Comparison of ENCODE assay signal across 23 cellular contexts in genomic region chr3:123543950-123544349, GRCh38.
"Had no signal": no experiment of that assay in that cellular context is flagged by ENCODE, and none has a peak within 500 bp of the region (broad histone marks: within the 10 kb centered on the region; RNA-seq: fewer than 3 reads in every experiment).

No MANE protein-coding gene starts in this region.

- H3K27me3 ChIP-seq: dorsolateral prefrontal cortex, hepatocyte, left lung, ovary, testis, tibial artery had no signal

- H3K9me3 Mint-ChIP-seq: mesothelial cell of epicardium; naive thymus-derived CD4-positive, alpha-beta T cell; nephron; stimulated activated memory B cell treated with anti-CD40 and anti-IgM and Interleukin-4, amounts not matched to agents 10 μg/mL and 1 μg/mL and 100 μg/mL, for 72 hours had no signal

- H3K27me3 Mint-ChIP-seq: naive thymus-derived CD4-positive, alpha-beta T cell; stimulated activated memory B cell treated with anti-CD40 and anti-IgM and Interleukin-4, amounts not matched to agents 10 μg/mL and 1 μg/mL and 100 μg/mL, for 72 hours; type B pancreatic cell had no signal

- H3K4me1 Mint-ChIP-seq: stimulated activated memory B cell treated with anti-CD40 and anti-IgM and Interleukin-4, amounts not matched to agents 10 μg/mL and 1 μg/mL and 100 μg/mL, for 72 hours had no signal

- H3K9me3 ChIP-seq: left lung, lower lobe of right lung, mucosa of descending colon, ovary, testis, tibial artery had no signal

- H3K27ac Mint-ChIP-seq: mesothelial cell of epicardium; stimulated activated memory B cell treated with anti-CD40 and anti-IgM and Interleukin-4, amounts not matched to agents 10 μg/mL and 1 μg/mL and 100 μg/mL, for 72 hours; type B pancreatic cell had no signal

- H3K27ac ChIP-seq: dorsolateral prefrontal cortex, hepatocyte, left lung, lower lobe of right lung, ovary, testis, tibial artery had no signal

- DNase-seq: cerebellar nuclear complex; dorsolateral prefrontal cortex; effector CD4-positive, alpha-beta T cell; kidney; left lung; lower lobe of right lung; mucosa of descending colon; naive thymus-derived CD4-positive, alpha-beta T cell; occipital lobe; ovary; posterior cingulate gyrus; stimulated activated CD4-positive, alpha-beta T cell treated with anti-CD3 and anti-CD28 coated beads, Interleukin-2, amount 100 ng/mL, for 24 hours; stimulated activated CD4-positive, alpha-beta T cell treated with anti-CD3 and anti-CD28 coated beads, Interleukin-4, amount 100 ng/mL, for 24 hours; stimulated activated naive CD8-positive, alpha-beta T cell treated with anti-CD3 and anti-CD28 coated beads, Interleukin-15, Interleukin-2, amounts not matched to agents 100 U/mL and 50 U/mL, for 24 hours; substantia nigra; testis; tibial artery had no signal

- H3K4me3 ChIP-seq: dorsolateral prefrontal cortex, hepatocyte, left lung, lower lobe of right lung, mucosa of descending colon, ovary, testis, tibial artery had no signal

- H3K4me1 ChIP-seq: left lung, tibial artery had no signal

- H3K4me3 Mint-ChIP-seq: mesothelial cell of epicardium; naive thymus-derived CD4-positive, alpha-beta T cell; nephron; stimulated activated memory B cell treated with anti-CD40 and anti-IgM and Interleukin-4, amounts not matched to agents 10 μg/mL and 1 μg/mL and 100 μg/mL, for 72 hours; type B pancreatic cell had no signal

- ATAC-seq: left lung; lower lobe of right lung; mucosa of descending colon; naive thymus-derived CD4-positive, alpha-beta T cell; sciatic nerve; stimulated activated memory B cell treated with anti-CD40 and anti-IgM and Interleukin-4, amounts not matched to agents 10 μg/mL and 1 μg/mL and 100 μg/mL, for 72 hours; stimulated activated naive CD8-positive, alpha-beta T cell treated with anti-CD3 and anti-CD28 coated beads, Interleukin-15, Interleukin-2, amounts not matched to agents 100 U/mL and 50 U/mL, for 24 hours had no signal

- H3K36me3 ChIP-seq: lower lobe of right lung, ovary, tibial artery had no signal
